16 cellular contexts compared by ENCODE assay signal in genomic region chr7:92603089-92603445, GRCh38. TPM values are rescaled to one million over a fixed set of nuclear protein-coding genes. Genes with fewer than 3 reads are reported as not detected.
DNase-seq lines count a peak whose midpoint lies in the region; ATAC-seq, FAIRE-seq and TF ChIP-seq lines count a peak whose summit lies in the region.
"Had no signal": no experiment of that assay in that cellular context is flagged by ENCODE, and none has a peak within 500 bp of the region (broad histone marks: within the 10 kb centered on the region; RNA-seq: fewer than 3 reads in every experiment).

No MANE protein-coding gene starts in this region.

- H3K27me3 Mint-ChIP-seq in activated CD4-positive, alpha-beta T cell treated with anti-CD3 and anti-CD28 coated beads for 36 hours: no peaks in the 10 kb centered on the region
- H3K27me3 Mint-ChIP-seq: CD4-positive, CD25-positive, alpha-beta regulatory T cell had no signal

- H3K27me3 ChIP-seq in HepG2 (ENCODE audit: control insufficient read depth in 1 of 2, insufficient read depth in 2 of 2, low read length in 2 of 2): no peaks in the 10 kb centered on the region
- H3K27me3 ChIP-seq in right lobe of liver: no peaks in the 10 kb centered on the region
- H3K27me3 ChIP-seq: BLaER1 treated with 17β-estradiol and CSF1 and Interleukin-3, amounts not matched to agents 10 nM and 100 nM had no signal

- H3K9me3 ChIP-seq in HepG2 (ENCODE audit: low read length): no peaks in the 10 kb centered on the region
- H3K9me3 ChIP-seq in right lobe of liver: no peaks in the 10 kb centered on the region
- H3K9me3 ChIP-seq: BLaER1 treated with 17β-estradiol and CSF1 and Interleukin-3, amounts not matched to agents 10 nM and 100 nM had no signal

- H3K36me3 Mint-ChIP-seq in activated CD4-positive, alpha-beta T cell treated with anti-CD3 and anti-CD28 coated beads for 36 hours (ENCODE audit: low read depth): peaks cover 5% of the 10 kb centered on the region
- H3K36me3 Mint-ChIP-seq in stimulated activated effector memory CD8-positive, alpha-beta T cell treated with anti-CD3 and anti-CD28 coated beads, Interleukin-12 subunit alpha, Interleukin-12 subunit beta, amount 100 ng/mL, for 72 hours: peaks cover 55% of the 10 kb centered on the region
- H3K36me3 Mint-ChIP-seq: CD4-positive, CD25-positive, alpha-beta regulatory T cell had no signal

- TF ChIP-seq RAD21 in HepG2 (CRISPR knock-in tag; IDR thresholded peaks at IDR 0.05): no peak

- CTCF ChIA-PET in activated CD4-positive, alpha-beta T cell treated with anti-CD3 and anti-CD28 coated beads for 36 hours (lab: Charles Lee): interaction anchor here (1.9 kb wide), 1 partner anchor 12 kb away, joined by 5 read pairs; the partner anchor contains the start of gene FAM133B
- CTCF ChIA-PET in HepG2 (lab: Yijun Ruan, JAX; ENCODE audit: low intra/inter-chr PET ratio, low total read pairs): no interaction called here

- no peaks in the 10 kb centered on the region for H3K4me1 Mint-ChIP-seq in activated CD4-positive, alpha-beta T cell treated with anti-CD3 and anti-CD28 coated beads for 36 hours
- no peaks in the 10 kb centered on the region for H3K4me1 Mint-ChIP-seq in stimulated activated effector memory CD8-positive, alpha-beta T cell treated with anti-CD3 and anti-CD28 coated beads, Interleukin-12 subunit alpha, Interleukin-12 subunit beta, amount 100 ng/mL, for 72 hours
- H3K4me1 Mint-ChIP-seq: CD4-positive, CD25-positive, alpha-beta regulatory T cell had no signal

- H3K4me3 ChIP-seq in HepG2 (replicated peaks in 1 of 3; ENCODE audit: insufficient read depth in 1 of 3, low read depth in 2 of 3, low read length in 3 of 3) (no peak overlapping the region), right lobe of liver (no peak overlapping the region)
- H3K4me3 ChIP-seq: BLaER1 treated with 17β-estradiol and CSF1 and Interleukin-3, amounts not matched to agents 10 nM and 100 nM; GM23248 had no signal

- H3K9ac ChIP-seq in HepG2 (ENCODE audit: insufficient read depth, low read depth, low read length): no peak overlapping the region
- H3K9ac ChIP-seq: BLaER1 treated with 17β-estradiol and CSF1 and Interleukin-3, amounts not matched to agents 10 nM and 100 nM; GM23248 had no signal

- H3K27ac ChIP-seq in HepG2 (ENCODE audit: extremely low read length, insufficient read depth, low read length) (no peak overlapping the region), right lobe of liver (no peak overlapping the region), epithelial cell of prostate (peak overlapping the region; percentile 16)
- H3K27ac ChIP-seq: 22Rv1; BLaER1 treated with 17β-estradiol and CSF1 and Interleukin-3, amounts not matched to agents 10 nM and 100 nM; GM23248 had no signal

- no peak for TF ChIP-seq EP300 in HepG2 (IDR thresholded peaks at IDR 0.05; ENCODE audit: low read depth in 2 of 2, low read length in 2 of 2)
- TF ChIP-seq EP300 in HepG2 (CRISPR knock-in tag; IDR thresholded peaks at IDR 0.05; ENCODE audit: borderline replicate concordance): no peak

- intact Hi-C loops in activated CD4-positive, alpha-beta T cell treated with anti-CD3 and anti-CD28 coated beads for 36 hours (cut with DNase I, micrococcal nuclease): no loop called here
- intact Hi-C loops in HepG2 (cut with micrococcal nuclease; ENCODE audit: unreplicated experiment) (no loop called here), right lobe of liver (cut with DNase I) (no loop called here)

- H3K27ac Mint-ChIP-seq in activated CD4-positive, alpha-beta T cell treated with anti-CD3 and anti-CD28 coated beads for 36 hours: no peak overlapping the region
- peak overlapping the region; percentile 65 for H3K27ac Mint-ChIP-seq in stimulated activated effector memory CD8-positive, alpha-beta T cell treated with anti-CD3 and anti-CD28 coated beads, Interleukin-12 subunit alpha, Interleukin-12 subunit beta, amount 100 ng/mL, for 72 hours
- H3K27ac Mint-ChIP-seq: CD4-positive, CD25-positive, alpha-beta regulatory T cell had no signal

- POLR2A ChIA-PET in activated CD4-positive, alpha-beta T cell treated with anti-CD3 and anti-CD28 coated beads for 36 hours (lab: Charles Lee): interaction anchor here (0.6 kb wide), 1 partner anchor 229 kb away, joined by 3 read pairs; no protein-coding TSS in a partner anchor
- POLR2A ChIA-PET in HepG2 (lab: Yijun Ruan, JAX): no interaction called here

- H3K79me2 ChIP-seq in HepG2 (ENCODE audit: insufficient read depth, low read length): no peaks in the 10 kb centered on the region

- H3K4me2 ChIP-seq in HepG2 (ENCODE audit: low read depth, low read length): no peak overlapping the region
- H3K4me2 ChIP-seq: BLaER1 treated with 17β-estradiol and CSF1 and Interleukin-3, amounts not matched to agents 10 nM and 100 nM had no signal

- in situ Hi-C loops in HepG2 (cut with HindIII; ENCODE audit: extremely low pct_ligation_motif_present, low pct_unique_long_range_greater_than_20kb): no loop called here

- no peaks in the 10 kb centered on the region for H3K9me3 Mint-ChIP-seq in activated CD4-positive, alpha-beta T cell treated with anti-CD3 and anti-CD28 coated beads for 36 hours (ENCODE audit: low read depth)
- no peaks in the 10 kb centered on the region for H3K9me3 Mint-ChIP-seq in stimulated activated effector memory CD8-positive, alpha-beta T cell treated with anti-CD3 and anti-CD28 coated beads, Interleukin-12 subunit alpha, Interleukin-12 subunit beta, amount 100 ng/mL, for 72 hours
- H3K9me3 Mint-ChIP-seq: CD4-positive, CD25-positive, alpha-beta regulatory T cell had no signal

- H3K36me3 ChIP-seq in HepG2 (replicated peaks in 1 of 2; ENCODE audit: control insufficient read depth in 1 of 2, insufficient read depth in 2 of 2, low read length in 2 of 2) (no peaks in the 10 kb centered on the region; a peak in 2 of 5 replicates), right lobe of liver (no peaks in the 10 kb centered on the region)

- H3K4me3 Mint-ChIP-seq in activated CD4-positive, alpha-beta T cell treated with anti-CD3 and anti-CD28 coated beads for 36 hours: no peak overlapping the region
- no peak overlapping the region for H3K4me3 Mint-ChIP-seq in stimulated activated effector memory CD8-positive, alpha-beta T cell treated with anti-CD3 and anti-CD28 coated beads, Interleukin-12 subunit alpha, Interleukin-12 subunit beta, amount 100 ng/mL, for 72 hours
- H3K4me3 Mint-ChIP-seq: CD4-positive, CD25-positive, alpha-beta regulatory T cell had no signal

- TF ChIP-seq CTCF in HepG2 (CRISPR knock-in tag; IDR thresholded peaks at IDR 0.05) (no peak), right lobe of liver (IDR thresholded peaks at IDR 0.05) (no peak)

- no peaks in the 10 kb centered on the region for H4K20me1 ChIP-seq in HepG2 (ENCODE audit: insufficient read depth, low read length)
- H4K20me1 ChIP-seq: BLaER1 treated with 17β-estradiol and CSF1 and Interleukin-3, amounts not matched to agents 10 nM and 100 nM had no signal

- DNase-seq in activated CD4-positive, alpha-beta T cell treated with anti-CD3 and anti-CD28 coated beads for 36 hours: no peak
- DNase-seq in activated CD4-positive, alpha-beta T cell treated with anti-CD3 and anti-CD28 coated beads for 1 hour: no peak
- DNase-seq in HepG2 (ENCODE audit: low spot score) (no peak), right lobe of liver (no peak), epithelial cell of prostate (ENCODE audit: low read depth, low spot score) (no peak), NCI-H748 treated with DMSO at 0.1 percent for 48 hours (lab: John Stamatoyannopoulos, UW) (no peak)
- DNase-seq in stimulated activated effector memory CD8-positive, alpha-beta T cell treated with anti-CD3 and anti-CD28 coated beads, Interleukin-12 subunit alpha, Interleukin-12 subunit beta, amount 100 ng/mL, for 72 hours (ENCODE audit: low spot score in 2 of 2): no peak
- DNase-seq: ACHN; CD4-positive, CD25-positive, alpha-beta regulatory T cell; DMS53 had no signal

- peak; percentile 16 for ATAC-seq in activated CD4-positive, alpha-beta T cell treated with anti-CD3 and anti-CD28 coated beads for 36 hours
- no peak for ATAC-seq in HepG2
- no peak for ATAC-seq in right lobe of liver
- ATAC-seq in stimulated activated effector memory CD8-positive, alpha-beta T cell treated with anti-CD3 and anti-CD28 coated beads, Interleukin-12 subunit alpha, Interleukin-12 subunit beta, amount 100 ng/mL, for 72 hours: no peak
- ATAC-seq in GM19463 (IDR thresholded peaks at IDR 0.05; ENCODE audit: unreplicated experiment): no peak
- ATAC-seq: HCT116 had no signal

- BruUV-seq in HepG2 (replicated peaks; lab: Mats Ljungman, UMichigan): no TSS peak

- H2AFZ ChIP-seq in HepG2 (ENCODE audit: low read length): no peak overlapping the region
- H2AFZ ChIP-seq: GM23248 had no signal

- TF ChIP-seq POLR2A in HepG2 (IDR thresholded peaks at IDR 0.05; ENCODE audit: insufficient read depth in 1 of 2, low read depth in 2 of 2, low read length in 2 of 2): no peak
- TF ChIP-seq POLR2A in right lobe of liver (IDR thresholded peaks at IDR 0.05): no peak

- WGBS in HepG2 (ENCODE audit: low lambda C conversion rate): 85% methylated on average over 1 of the region's 1 CpG
- WGBS in right lobe of liver (ENCODE audit: insufficient coverage, low coverage, low lambda C conversion rate, missing lambda C conversion rate): 100% methylated on average over 1 of the region's 1 CpG

- no peak for FAIRE-seq in HepG2 (lab: Jason Lieb, UNC)
- FAIRE-seq: H54 had no signal

- H3K4me1 ChIP-seq in HepG2 (ENCODE audit: insufficient read depth, low read length): peaks cover 16% of the 10 kb centered on the region
- peaks cover 0 to 6% (median 0%) of the 10 kb centered on the region in 4 donors for H3K4me1 ChIP-seq in right lobe of liver
- H3K4me1 ChIP-seq: BLaER1 treated with 17β-estradiol and CSF1 and Interleukin-3, amounts not matched to agents 10 nM and 100 nM had no signal

RNA-seq across cellular contexts. Expression of gene FAM133B, which starts 12.9 kb away (rescaled TPM):
- total RNA-seq in activated CD4-positive, alpha-beta T cell treated with anti-CD3 and anti-CD28 coated beads for 36 hours: 10 to 100 TPM; 26.1 to 27.6 TPM
- 56.3 and 65.5 TPM in 2 replicates for total RNA-seq in HepG2 (2016; rRNA removed; fragmentation: Illumina TruSeq; extraction: Trizol)
- total RNA-seq in HepG2 (2016; cell fraction: cytosol; rRNA removed; fragmentation: Illumina TruSeq; extraction: Trizol; ENCODE audit: low read depth): 13.3 and 17.4 TPM in 2 replicates
- 55.3 and 69.7 TPM in 2 replicates for total RNA-seq in HepG2 (2016; cell fraction: insoluble cytoplasmic fraction; rRNA removed; fragmentation: Illumina TruSeq; extraction: Trizol)
- total RNA-seq in HepG2 (2016; cell fraction: membrane; rRNA removed; fragmentation: Illumina TruSeq; extraction: Trizol): 23.5 and 27.3 TPM in 2 replicates
- total RNA-seq in HepG2 (2016; cell fraction: nucleus; rRNA removed; fragmentation: Illumina TruSeq; extraction: Trizol): 62.3 and 63.2 TPM in 2 replicates
- polyA plus RNA-seq in HepG2 (2011; rRNA removed): 19.6 and 29.1 TPM in 2 replicates
- polyA plus RNA-seq in HepG2 (2011; cell fraction: cytosol; rRNA removed): 8.9 and 12.8 TPM in 2 replicates
- polyA plus RNA-seq in HepG2 (2011; cell fraction: nucleus; rRNA removed): 12.6 and 37.9 TPM in 2 replicates
- 26.6 and 33.0 TPM in 2 replicates for polyA plus RNA-seq in HepG2 (2012)
- 5.0 and 5.5 TPM in 2 replicates for polyA plus RNA-seq in HepG2 (2016; cell fraction: cytosol; fragmentation: Illumina TruSeq; extraction: Trizol; ENCODE audit: low read depth)
- polyA plus RNA-seq in HepG2 (2016; cell fraction: insoluble cytoplasmic fraction; fragmentation: Illumina TruSeq; extraction: Trizol; ENCODE audit: low read depth): 69.4 and 78.5 TPM in 2 replicates
- 13.1 and 14.8 TPM in 2 replicates for polyA plus RNA-seq in HepG2 (2016; cell fraction: membrane; fragmentation: Illumina TruSeq; extraction: Trizol; ENCODE audit: low read depth)
- polyA plus RNA-seq in HepG2 (2016; cell fraction: nucleus; fragmentation: Illumina TruSeq; extraction: Trizol; ENCODE audit: insufficient read depth, low read depth): 69.9 and 72.0 TPM in 2 replicates
- 11.4 and 17.2 TPM in 2 replicates for polyA minus RNA-seq in HepG2 (2011; rRNA and poly(A)+ RNA removed; ENCODE audit: low replicate concordance)
- polyA minus RNA-seq in HepG2 (2011; cell fraction: cytosol; rRNA and poly(A)+ RNA removed): 6.9 and 11.3 TPM in 2 replicates
- 51.7 and 63.1 TPM in 2 replicates for polyA minus RNA-seq in HepG2 (2011; cell fraction: nucleus; rRNA and poly(A)+ RNA removed)
- 10 to 100 TPM in 3 of 6 experiments, 1 to 10 TPM in 3; 8.6 to 11.6 (median 9.7) TPM for total RNA-seq in right lobe of liver
